ENCODE assay signal across 1 cellular context in genomic region chr10:19730071-19730470, GRCh38.
TF ChIP-seq lines count a peak whose summit lies in the region.

No MANE protein-coding gene starts in this region.

TF ChIP-seq in SK-N-SH, 30 proteins besides CTCF, POLR2A, EP300 and RAD21 (continued from another document):
- TF ChIP-seq ZBTB33 (IDR thresholded peaks at IDR 0.05; ENCODE audit: borderline replicate concordance, low read depth) (0 out of 2 replicates have a peak, but pooled peaks have one; percentile 38), GABPA (IDR thresholded peaks at IDR 0.05; ENCODE audit: low read depth) (no peak), SMC3 (IDR thresholded peaks at IDR 0.05; ENCODE audit: low read depth, low read length) (no peak), RFX5 (IDR thresholded peaks at IDR 0.05; ENCODE audit: low read length) (no peak), POLR2AphosphoS5 (IDR thresholded peaks at IDR 0.05; ENCODE audit: low read depth, low read length) (peak; percentile 80; the same call in 1 of the 2 replicates), REST (IDR thresholded peaks at IDR 0.05; ENCODE audit: low read depth, low read length) (no peak), FOSL2 (IDR thresholded peaks at IDR 0.05; ENCODE audit: borderline replicate concordance, low read depth) (peak; percentile 80; the same call in 1 of the 2 replicates), MAX (IDR thresholded peaks at IDR 0.05; ENCODE audit: low read depth) (0 out of 2 replicates have a peak, but pooled peaks have one; percentile 18), RCOR1 (IDR thresholded peaks at IDR 0.05; ENCODE audit: low read length) (no peak), TEAD4 (IDR thresholded peaks at IDR 0.05; ENCODE audit: borderline replicate concordance, insufficient read depth) (peak; percentile 74; the same call in 1 of the 2 replicates), USF2 (IDR thresholded peaks at IDR 0.05; ENCODE audit: borderline replicate concordance, low read depth, low read length) (no peak), GATA2 (CRISPR knock-in tag; IDR thresholded peaks at IDR 0.05) (no peak), FOXJ3 (CRISPR knock-in tag; IDR thresholded peaks at IDR 0.05) (no peak)
